ENCODE assay signal across 8 cellular contexts in the genomic region with DNA sequence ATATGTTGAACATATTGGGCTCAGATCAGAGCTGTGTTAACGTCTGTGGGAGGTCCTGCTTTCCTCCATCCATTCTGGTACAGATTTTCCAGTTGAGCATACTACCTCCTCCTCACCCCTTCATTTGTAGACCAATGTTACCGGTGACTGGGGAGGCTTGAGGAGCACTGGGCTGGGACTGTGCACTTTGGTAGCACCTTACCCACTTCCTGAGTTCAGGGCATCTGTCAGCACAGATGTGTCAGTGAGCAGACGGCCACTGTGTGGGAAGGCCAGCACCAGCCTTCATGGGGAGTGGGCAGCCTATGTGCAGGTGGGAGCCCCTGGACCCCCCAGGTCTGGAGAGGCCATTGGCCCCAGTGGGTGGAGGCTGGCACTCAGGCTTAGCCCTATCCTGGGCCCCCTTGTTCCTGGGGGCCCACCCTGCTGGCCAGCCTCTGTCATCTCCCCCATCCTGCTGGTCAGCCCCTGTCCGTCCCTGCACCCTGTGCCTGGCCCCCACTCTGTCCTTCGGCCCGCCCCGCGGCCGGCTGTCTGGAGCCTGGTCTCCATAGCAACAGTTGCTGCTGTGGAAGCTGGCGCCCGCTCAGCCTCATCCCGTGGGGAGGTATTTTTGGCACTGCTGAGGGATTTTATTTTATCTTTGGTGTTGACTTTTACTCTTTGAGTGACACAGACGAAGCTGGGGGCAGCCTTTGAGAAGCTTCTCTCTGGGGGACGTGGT. TPM values are rescaled to one million over a fixed set of nuclear protein-coding genes. Genes with fewer than 3 reads are reported as not detected.
DNase-seq lines count a peak whose midpoint lies in the region; ATAC-seq and TF ChIP-seq lines count a peak whose summit lies in the region.

No MANE protein-coding gene starts in this region.

- TF ChIP-seq POLR2A in heart left ventricle (IDR thresholded peaks at IDR 0.05), result no peak

- H3K4me1 ChIP-seq in heart left ventricle (peaks cover 0 to 98% (median 53%) of the 10 kb centered on the region in 12 donors), HAP-1 (peaks cover 14% of the 10 kb centered on the region)

- peak overlapping the region in 1 of 12 donors; percentile 31 for H3K4me3 ChIP-seq in heart left ventricle
- no peak overlapping the region for H3K4me3 ChIP-seq in HAP-1

- no peak overlapping the region for H3K4me3 Mint-ChIP-seq in T-cell

- WGBS in heart left ventricle, 4 donors, result 6 to 11% (median 8%) methylated on average over 12 to 14 of the region's 14 CpGs

- H3K27ac ChIP-seq in heart left ventricle, result peak overlapping the region; percentile 35 to 99 (median 88)

- H3K9me3 Mint-ChIP-seq in T-cell, result peaks cover 0 to 6% (median 0%) of the 10 kb centered on the region in 3 donors

- no peaks in the 10 kb centered on the region for H3K36me3 ChIP-seq in heart left ventricle
- no peaks in the 10 kb centered on the region for H3K36me3 ChIP-seq in HAP-1 (replicated peaks)

- ATAC-seq in T-cell (replicated peaks in 1 of 4) (peak in 3 of 4 experiments; percentile 39 to 64 (median 42)), heart left ventricle (peak; percentile 66 to 80 (median 74)), GM19463 (IDR thresholded peaks at IDR 0.05; ENCODE audit: unreplicated experiment) (no peak)

- H3K9me3 ChIP-seq in heart left ventricle (no peaks in the 10 kb centered on the region), HAP-1 (no peaks in the 10 kb centered on the region)

- H3K27me3 ChIP-seq in heart left ventricle (no peaks in the 10 kb centered on the region), HAP-1 (ENCODE audit: low read depth) (no peaks in the 10 kb centered on the region)

- CTCF ChIA-PET in T-cell (lab: Charles Lee), result no interaction called here

- H3K36me3 Mint-ChIP-seq in T-cell, result no peaks in the 10 kb centered on the region

- POLR2A ChIA-PET in T-cell (lab: Charles Lee), result no interaction called here

- H3K27me3 Mint-ChIP-seq in T-cell, result peaks cover 0 to 1% of the 10 kb centered on the region in 2 donors

- intact Hi-C loops in heart left ventricle (cut with DNase I), result loop anchor here in 1 of 10 donors (1.0 kb wide), 1 partner anchor 18 kb away; no protein-coding TSS in a partner anchor

- no peak overlapping the region for H3K27ac Mint-ChIP-seq in T-cell

- in situ Hi-C loops in G401 (cut with HindIII; ENCODE audit: low sequenced_read_pairs) (no loop called here), HAP-1 (cut with MboI; ENCODE audit: low sequenced_read_pairs) (no loop called here)

- DNase-seq in G401 (ENCODE audit: low spot score), result peak; percentile 62
- DNase-seq in T-cell, result no peak
- peak; percentile 81 to 89 (median 86) for DNase-seq in heart left ventricle
- peak; percentile 52 for DNase-seq in putamen (ENCODE audit: low spot score)
- DNase-seq in NCI-H524 treated with DMSO at 0.1 percent for 48 hours (lab: John Stamatoyannopoulos, UW), result no peak
- DNase-seq in HAP-1 (ENCODE audit: low spot score in 2 of 2), result no peak
- no peak for DNase-seq in dedifferentiated amniotic fluid mesenchymal stem cell (ENCODE audit: extremely low spot score)

- no peak for TF ChIP-seq CTCF in heart left ventricle (IDR thresholded peaks at IDR 0.05)

- H3K4me1 Mint-ChIP-seq in T-cell, result peaks cover 6 to 14% (median 6%) of the 10 kb centered on the region in 3 donors

RNA-seq across cellular contexts. Expression of gene WNK2, which starts 21.3 kb away (rescaled TPM):
- total RNA-seq in G401 (2014; rRNA removed; shearing (Covaris generic)), result 5.8 and 8.9 TPM in 2 replicates
- under 1 TPM; 0.12 to 0.95 (median 0.48) TPM for total RNA-seq in T-cell
- 100 to 1,000 TPM; 107 to 206 (median 129) TPM for total RNA-seq in heart left ventricle
- polyA plus RNA-seq in heart left ventricle, result 10 to 100 TPM; 29.4 to 97.5 TPM

Comparison
In these comparisons a context has a peak if more than half of its experiments do, and no peak if none do; other contexts are left out.
1. DNase-seq: peak in G401 (single experiment), heart left ventricle (5 of 5) and putamen (single experiment); none in T-cell (0 of 34), NCI-H524 treated with DMSO at 0.1 percent for 48 hours (single experiment), HAP-1 (0 of 2) and dedifferentiated amniotic fluid mesenchymal stem cell (single experiment).
2. RNA of gene WNK2, which starts 21.3 kb away (total RNA-seq): 107 to 206 TPM in heart left ventricle; 5.8 to 8.9 TPM in G401 and 0.12 to 0.95 TPM in T-cell; every median in the first group is over 10 times any median in the second.